In the genomic region with DNA sequence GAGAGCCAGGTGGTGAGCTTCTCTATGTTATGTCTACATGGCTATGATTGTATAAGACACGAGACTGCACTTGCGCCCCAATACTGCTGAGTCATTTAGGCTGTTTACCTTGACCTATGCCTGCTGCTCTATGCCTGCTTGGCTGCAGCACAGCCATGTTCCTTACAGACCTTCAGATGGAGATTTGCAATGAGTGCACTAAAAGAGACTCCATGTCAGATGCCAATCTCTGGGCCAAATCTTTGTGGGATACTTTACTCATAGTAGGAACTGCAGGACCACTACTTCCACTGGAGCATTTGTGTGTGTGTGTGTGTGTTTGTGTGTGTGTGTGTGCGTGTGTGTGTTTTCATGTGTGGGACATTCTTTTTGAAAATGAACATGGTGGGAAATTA, we compare ENCODE assay signal across 9 cellular contexts. TPM values are rescaled to one million over a fixed set of nuclear protein-coding genes. Genes with fewer than 3 reads are reported as not detected.
DNase-seq lines count a peak whose midpoint lies in the region; ATAC-seq and TF ChIP-seq lines count a peak whose summit lies in the region.
"Had no signal": no experiment of that assay in that cellular context is flagged by ENCODE, and none has a peak within 500 bp of the region (broad histone marks: within the 10 kb centered on the region; RNA-seq: fewer than 3 reads in every experiment).

No MANE protein-coding gene starts in this region.

- H3K27ac ChIP-seq in RWPE2 (ENCODE audit: poor library complexity, severe bottlenecking) (peak overlapping the region; percentile 57), suprapubic skin (peak overlapping the region; percentile 63)
- H3K27ac ChIP-seq: parathyroid adenoma had no signal

- H3K36me3 Mint-ChIP-seq in activated T-cell treated with anti-CD3 and anti-CD28 coated beads, Interleukin-2, amount 50 U/mL, for 72 hours (ENCODE audit: insufficient read depth in 2 of 2), result peaks cover 12 to 21% of the 10 kb centered on the region in 2 donors

- TF ChIP-seq CTCF in RWPE2 (IDR thresholded peaks at IDR 0.05; ENCODE audit: poor library complexity, severe bottlenecking) (no peak), fibroblast of mammary gland (conservative IDR thresholded peaks at IDR 0.05; ENCODE audit: control insufficient read depth, insufficient read depth, low read depth, low read length) (no peak), suprapubic skin (IDR thresholded peaks at IDR 0.05) (no peak)

- H3K9me3 ChIP-seq in RWPE2 (ENCODE audit: severe bottlenecking) (no peaks in the 10 kb centered on the region), suprapubic skin (no peaks in the 10 kb centered on the region)

- H3K36me3 ChIP-seq in RWPE2 (ENCODE audit: low read depth) (no peaks in the 10 kb centered on the region), suprapubic skin (no peaks in the 10 kb centered on the region)

- H3K4me3 Mint-ChIP-seq in activated T-cell treated with anti-CD3 and anti-CD28 coated beads, Interleukin-2, amount 50 U/mL, for 72 hours, result no peak overlapping the region

- H3K4me3 ChIP-seq in RWPE2 (ENCODE audit: severe bottlenecking), result no peak overlapping the region
- H3K4me3 ChIP-seq in fibroblast of mammary gland (ENCODE audit: control insufficient read depth, low read depth, low read length), result no peak overlapping the region
- H3K4me3 ChIP-seq in suprapubic skin, result no peak overlapping the region

- H3K4me1 ChIP-seq in RWPE2 (ENCODE audit: insufficient read depth, poor library complexity, severe bottlenecking) (peaks cover 26% of the 10 kb centered on the region), suprapubic skin (peaks cover 54% of the 10 kb centered on the region)
- H3K4me1 ChIP-seq: parathyroid adenoma had no signal

- H3K27me3 ChIP-seq in RWPE2 (ENCODE audit: insufficient read depth, poor library complexity, severe bottlenecking), result no peaks in the 10 kb centered on the region
- no peaks in the 10 kb centered on the region for H3K27me3 ChIP-seq in suprapubic skin

- no peak for TF ChIP-seq EP300 in suprapubic skin (IDR thresholded peaks at IDR 0.05)

- peaks cover 43% of the 10 kb centered on the region for H3K4me1 Mint-ChIP-seq in activated T-cell treated with anti-CD3 and anti-CD28 coated beads, Interleukin-2, amount 50 U/mL, for 72 hours (ENCODE audit: low read depth)

- no peak for ATAC-seq in activated T-cell treated with anti-CD3 and anti-CD28 coated beads, Interleukin-2, amount 50 U/mL, for 72 hours (replicated peaks in 1 of 2)
- ATAC-seq in RWPE2 (ENCODE audit: low read depth), result peak; percentile 50; the same call in 2 of the 3 replicates

- no peaks in the 10 kb centered on the region for H3K27me3 Mint-ChIP-seq in activated T-cell treated with anti-CD3 and anti-CD28 coated beads, Interleukin-2, amount 50 U/mL, for 72 hours (ENCODE audit: low read depth)

- WGBS in suprapubic skin, result 88% methylated on average over 2 of the region's 3 CpGs

- no peak for DNase-seq in activated T-cell treated with anti-CD3 and anti-CD28 coated beads, Interleukin-2, amount 50 U/mL, for 72 hours
- DNase-seq in activated T-cell treated with anti-CD3 and anti-CD28 coated beads, Interleukin-2, amount 50 U/mL, for 48 hours, result no peak
- DNase-seq in RWPE2 (ENCODE audit: low spot score) (no peak), fibroblast of mammary gland (ENCODE audit: low read depth) (peak; percentile 63), suprapubic skin (ENCODE audit: low spot score in 2 of 2) (no peak), NCI-H1092 (lab: John Stamatoyannopoulos, UW) (no peak), SIG-M5 treated with dmso at 0.1 percent for 504 hours (lab: John Stamatoyannopoulos, UW; ENCODE audit: unreplicated experiment) (no peak), hepatic stellate cell (ENCODE audit: low spot score) (no peak)

- peak overlapping the region; percentile 43 for H3K27ac Mint-ChIP-seq in activated T-cell treated with anti-CD3 and anti-CD28 coated beads, Interleukin-2, amount 50 U/mL, for 72 hours

- H3K9me3 Mint-ChIP-seq in activated T-cell treated with anti-CD3 and anti-CD28 coated beads, Interleukin-2, amount 50 U/mL, for 72 hours, result peaks cover 0 to 4% of the 10 kb centered on the region in 2 donors

- no peak for TF ChIP-seq POLR2A in suprapubic skin (IDR thresholded peaks at IDR 0.05)

RNA-seq across cellular contexts. Expression of a gene that starts 50.0 kb away (rescaled TPM):
- 100 to 1,000 TPM in 1 of 2 donors, 10 to 100 TPM in 1; 96.4 to 112 TPM for total RNA-seq in activated T-cell treated with anti-CD3 and anti-CD28 coated beads, Interleukin-2, amount 50 U/mL, for 72 hours
- total RNA-seq in suprapubic skin, result 100 to 1,000 TPM in 2 of 4 donors, 10 to 100 TPM in 2; 93.9 to 208 (median 118) TPM
